1 cellular context compared by ENCODE assay signal in the genomic region with DNA sequence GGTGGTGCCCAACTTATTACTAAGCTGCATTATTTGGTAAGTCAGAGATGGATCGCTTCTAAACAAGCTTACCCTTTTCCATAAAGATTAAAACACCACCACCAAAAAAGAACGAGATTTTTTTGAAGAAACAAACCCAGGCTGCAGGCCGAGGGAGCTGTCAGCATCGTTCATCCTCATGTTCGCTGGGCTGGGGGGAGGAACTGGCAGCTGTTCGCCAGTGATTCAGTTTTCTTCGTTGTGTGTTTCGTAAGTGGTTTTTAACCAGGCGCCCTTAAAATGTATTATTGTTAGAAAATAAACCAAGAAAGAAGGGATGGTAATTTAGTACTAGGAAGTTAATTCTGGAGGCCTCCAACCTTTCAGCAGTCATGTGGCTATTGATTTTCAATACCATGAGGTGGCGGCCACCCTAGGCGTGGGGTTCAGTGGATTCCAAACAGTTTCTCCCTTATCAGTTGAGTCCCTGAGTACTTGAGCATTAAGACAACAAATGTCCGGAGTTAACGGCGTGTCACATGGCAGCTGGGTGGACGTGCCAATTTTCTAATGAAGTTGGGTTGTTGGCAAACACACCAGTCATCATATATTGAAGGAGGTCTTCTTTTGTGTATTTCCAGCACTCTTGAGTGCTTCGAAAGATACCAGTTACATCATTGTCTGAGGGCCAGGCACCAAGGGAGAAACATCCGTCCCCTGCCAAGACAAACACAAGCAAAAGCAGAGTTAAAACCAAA.
A peak's percentile ranks its signal among the peaks of the same experiment; 100 is the strongest.
TF ChIP-seq lines count a peak whose summit lies in the region.

No MANE protein-coding gene starts in this region.

TF ChIP-seq in HEK293, 187 proteins besides CTCF, POLR2A, EP300 and RAD21 (continued from another document and continues in another):
- TF ChIP-seq, protein P1, sequence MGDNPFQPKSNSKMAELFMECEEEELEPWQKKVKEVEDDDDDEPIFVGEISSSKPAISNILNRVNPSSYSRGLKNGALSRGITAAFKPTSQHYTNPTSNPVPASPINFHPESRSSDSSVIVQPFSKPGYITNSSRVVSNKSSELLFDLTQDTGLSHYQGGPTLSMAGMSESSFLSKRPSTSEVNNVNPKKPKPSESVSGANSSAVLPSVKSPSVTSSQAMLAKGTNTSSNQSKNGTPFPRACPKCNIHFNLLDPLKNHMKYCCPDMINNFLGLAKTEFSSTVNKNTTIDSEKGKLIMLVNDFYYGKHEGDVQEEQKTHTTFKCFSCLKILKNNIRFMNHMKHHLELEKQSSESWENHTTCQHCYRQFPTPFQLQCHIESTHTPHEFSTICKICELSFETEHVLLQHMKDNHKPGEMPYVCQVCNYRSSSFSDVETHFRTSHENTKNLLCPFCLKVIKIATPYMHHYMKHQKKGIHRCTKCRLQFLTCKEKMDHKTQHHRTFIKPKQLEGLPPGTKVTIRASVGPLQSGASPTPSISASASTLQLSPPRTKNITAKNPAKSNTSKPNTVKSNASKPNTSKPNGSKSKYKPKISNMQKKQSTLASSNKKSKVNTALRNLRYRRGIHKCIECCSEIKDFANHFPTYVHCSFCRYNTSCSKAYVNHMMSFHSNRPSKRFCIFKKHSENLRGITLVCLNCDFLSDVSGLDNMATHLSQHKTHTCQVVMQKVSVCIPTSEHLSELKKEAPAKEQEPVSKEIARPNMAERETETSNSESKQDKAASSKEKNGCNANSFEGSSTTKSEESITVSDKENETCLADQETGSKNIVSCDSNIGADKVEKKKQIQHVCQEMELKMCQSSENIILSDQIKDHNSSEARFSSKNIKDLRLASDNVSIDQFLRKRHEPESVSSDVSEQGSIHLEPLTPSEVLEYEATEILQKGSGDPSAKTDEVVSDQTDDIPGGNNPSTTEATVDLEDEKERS (tag by site-specific recombination; IDR thresholded peaks at IDR 0.05), result no peak
- TF ChIP-seq, protein P2, sequence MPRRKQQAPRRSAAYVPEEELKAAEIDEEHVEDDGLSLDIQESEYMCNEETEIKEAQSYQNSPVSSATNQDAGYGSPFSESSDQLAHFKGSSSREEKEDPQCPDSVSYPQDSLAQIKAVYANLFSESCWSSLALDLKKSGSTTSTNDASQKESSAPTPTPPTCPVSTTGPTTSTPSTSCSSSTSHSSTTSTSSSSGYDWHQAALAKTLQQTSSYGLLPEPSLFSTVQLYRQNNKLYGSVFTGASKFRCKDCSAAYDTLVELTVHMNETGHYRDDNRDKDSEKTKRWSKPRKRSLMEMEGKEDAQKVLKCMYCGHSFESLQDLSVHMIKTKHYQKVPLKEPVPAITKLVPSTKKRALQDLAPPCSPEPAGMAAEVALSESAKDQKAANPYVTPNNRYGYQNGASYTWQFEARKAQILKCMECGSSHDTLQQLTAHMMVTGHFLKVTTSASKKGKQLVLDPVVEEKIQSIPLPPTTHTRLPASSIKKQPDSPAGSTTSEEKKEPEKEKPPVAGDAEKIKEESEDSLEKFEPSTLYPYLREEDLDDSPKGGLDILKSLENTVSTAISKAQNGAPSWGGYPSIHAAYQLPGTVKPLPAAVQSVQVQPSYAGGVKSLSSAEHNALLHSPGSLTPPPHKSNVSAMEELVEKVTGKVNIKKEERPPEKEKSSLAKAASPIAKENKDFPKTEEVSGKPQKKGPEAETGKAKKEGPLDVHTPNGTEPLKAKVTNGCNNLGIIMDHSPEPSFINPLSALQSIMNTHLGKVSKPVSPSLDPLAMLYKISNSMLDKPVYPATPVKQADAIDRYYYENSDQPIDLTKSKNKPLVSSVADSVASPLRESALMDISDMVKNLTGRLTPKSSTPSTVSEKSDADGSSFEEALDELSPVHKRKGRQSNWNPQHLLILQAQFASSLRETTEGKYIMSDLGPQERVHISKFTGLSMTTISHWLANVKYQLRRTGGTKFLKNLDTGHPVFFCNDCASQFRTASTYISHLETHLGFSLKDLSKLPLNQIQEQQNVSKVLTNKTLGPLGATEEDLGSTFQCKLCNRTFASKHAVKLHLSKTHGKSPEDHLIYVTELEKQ (tag by site-specific recombination; IDR thresholded peaks at IDR 0.05; ENCODE audit: borderline replicate concordance), result no peak
- TF ChIP-seq ZNF629 (tag by site-specific recombination; IDR thresholded peaks at IDR 0.05) (peak; percentile 58; the same call in 1 of the 2 replicates), SP2 (tag by site-specific recombination; IDR thresholded peaks at IDR 0.05) (no peak), KLF1 (tag by site-specific recombination; IDR thresholded peaks at IDR 0.05) (no peak), GLI2 (tag by site-specific recombination; IDR thresholded peaks at IDR 0.05; ENCODE audit: borderline replicate concordance, low read depth) (no peak), ZNF585B (tag by site-specific recombination; IDR thresholded peaks at IDR 0.05) (no peak), ZNF140 (tag by site-specific recombination; IDR thresholded peaks at IDR 0.05) (no peak), ZNF837 (tag by site-specific recombination; IDR thresholded peaks at IDR 0.05) (no peak), ZNF335 (tag by site-specific recombination; conservative IDR thresholded peaks at IDR 0.05) (peak; percentile 42; the same call in 1 of the 2 replicates), KLF7 (tag by site-specific recombination; IDR thresholded peaks at IDR 0.05; ENCODE audit: borderline replicate concordance) (no peak), ZNF274 (IDR thresholded peaks at IDR 0.05; ENCODE audit: low read length) (no peak), ZNF274 (tag by site-specific recombination; IDR thresholded peaks at IDR 0.05; ENCODE audit: borderline replicate concordance) (no peak), ZNF302 (tag by site-specific recombination; IDR thresholded peaks at IDR 0.05; ENCODE audit: low read depth) (0 out of 2 replicates have a peak, but pooled peaks have one; percentile 24), ZNF530 (tag by site-specific recombination; IDR thresholded peaks at IDR 0.05; ENCODE audit: low read depth) (no peak), ZNF248 (tag by site-specific recombination; IDR thresholded peaks at IDR 0.05) (no peak), ZFP3 (tag by site-specific recombination; IDR thresholded peaks at IDR 0.05; ENCODE audit: low read depth) (no peak), MZF1 (tag by site-specific recombination; IDR thresholded peaks at IDR 0.05; ENCODE audit: borderline replicate concordance) (0 out of 2 replicates have a peak, but pooled peaks have one; percentile 47), IKZF3 (tag by site-specific recombination; IDR thresholded peaks at IDR 0.05) (no peak), ZNF514 (tag by site-specific recombination; IDR thresholded peaks at IDR 0.05) (no peak), ZBTB1 (tag by site-specific recombination; IDR thresholded peaks at IDR 0.05) (no peak), ZFP69B (tag by site-specific recombination; IDR thresholded peaks at IDR 0.05) (no peak), WT1 (tag by site-specific recombination; IDR thresholded peaks at IDR 0.05) (no peak), TCF7L2 (IDR thresholded peaks at IDR 0.05; ENCODE audit: borderline replicate concordance, low read depth, low read length) (no peak), ZNF791 (tag by site-specific recombination; IDR thresholded peaks at IDR 0.05) (no peak), ZNF202 (tag by site-specific recombination; IDR thresholded peaks at IDR 0.05; ENCODE audit: borderline replicate concordance) (no peak)
- TF ChIP-seq, protein P3, sequence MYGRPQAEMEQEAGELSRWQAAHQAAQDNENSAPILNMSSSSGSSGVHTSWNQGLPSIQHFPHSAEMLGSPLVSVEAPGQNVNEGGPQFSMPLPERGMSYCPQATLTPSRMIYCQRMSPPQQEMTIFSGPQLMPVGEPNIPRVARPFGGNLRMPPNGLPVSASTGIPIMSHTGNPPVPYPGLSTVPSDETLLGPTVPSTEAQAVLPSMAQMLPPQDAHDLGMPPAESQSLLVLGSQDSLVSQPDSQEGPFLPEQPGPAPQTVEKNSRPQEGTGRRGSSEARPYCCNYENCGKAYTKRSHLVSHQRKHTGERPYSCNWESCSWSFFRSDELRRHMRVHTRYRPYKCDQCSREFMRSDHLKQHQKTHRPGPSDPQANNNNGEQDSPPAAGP (tag by site-specific recombination; IDR thresholded peaks at IDR 0.05), result no peak
- TF ChIP-seq, protein P4, sequence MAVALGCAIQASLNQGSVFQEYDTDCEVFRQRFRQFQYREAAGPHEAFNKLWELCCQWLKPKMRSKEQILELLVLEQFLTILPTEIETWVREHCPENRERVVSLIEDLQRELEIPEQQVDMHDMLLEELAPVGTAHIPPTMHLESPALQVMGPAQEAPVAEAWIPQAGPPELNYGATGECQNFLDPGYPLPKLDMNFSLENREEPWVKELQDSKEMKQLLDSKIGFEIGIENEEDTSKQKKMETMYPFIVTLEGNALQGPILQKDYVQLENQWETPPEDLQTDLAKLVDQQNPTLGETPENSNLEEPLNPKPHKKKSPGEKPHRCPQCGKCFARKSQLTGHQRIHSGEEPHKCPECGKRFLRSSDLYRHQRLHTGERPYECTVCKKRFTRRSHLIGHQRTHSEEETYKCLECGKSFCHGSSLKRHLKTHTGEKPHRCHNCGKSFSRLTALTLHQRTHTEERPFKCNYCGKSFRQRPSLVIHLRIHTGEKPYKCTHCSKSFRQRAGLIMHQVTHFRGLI (tag by site-specific recombination; IDR thresholded peaks at IDR 0.05), result no peak
- TF ChIP-seq, protein P5, sequence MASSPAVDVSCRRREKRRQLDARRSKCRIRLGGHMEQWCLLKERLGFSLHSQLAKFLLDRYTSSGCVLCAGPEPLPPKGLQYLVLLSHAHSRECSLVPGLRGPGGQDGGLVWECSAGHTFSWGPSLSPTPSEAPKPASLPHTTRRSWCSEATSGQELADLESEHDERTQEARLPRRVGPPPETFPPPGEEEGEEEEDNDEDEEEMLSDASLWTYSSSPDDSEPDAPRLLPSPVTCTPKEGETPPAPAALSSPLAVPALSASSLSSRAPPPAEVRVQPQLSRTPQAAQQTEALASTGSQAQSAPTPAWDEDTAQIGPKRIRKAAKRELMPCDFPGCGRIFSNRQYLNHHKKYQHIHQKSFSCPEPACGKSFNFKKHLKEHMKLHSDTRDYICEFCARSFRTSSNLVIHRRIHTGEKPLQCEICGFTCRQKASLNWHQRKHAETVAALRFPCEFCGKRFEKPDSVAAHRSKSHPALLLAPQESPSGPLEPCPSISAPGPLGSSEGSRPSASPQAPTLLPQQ (tag by site-specific recombination; IDR thresholded peaks at IDR 0.05), result peak; percentile 70
- TF ChIP-seq, protein P6, sequence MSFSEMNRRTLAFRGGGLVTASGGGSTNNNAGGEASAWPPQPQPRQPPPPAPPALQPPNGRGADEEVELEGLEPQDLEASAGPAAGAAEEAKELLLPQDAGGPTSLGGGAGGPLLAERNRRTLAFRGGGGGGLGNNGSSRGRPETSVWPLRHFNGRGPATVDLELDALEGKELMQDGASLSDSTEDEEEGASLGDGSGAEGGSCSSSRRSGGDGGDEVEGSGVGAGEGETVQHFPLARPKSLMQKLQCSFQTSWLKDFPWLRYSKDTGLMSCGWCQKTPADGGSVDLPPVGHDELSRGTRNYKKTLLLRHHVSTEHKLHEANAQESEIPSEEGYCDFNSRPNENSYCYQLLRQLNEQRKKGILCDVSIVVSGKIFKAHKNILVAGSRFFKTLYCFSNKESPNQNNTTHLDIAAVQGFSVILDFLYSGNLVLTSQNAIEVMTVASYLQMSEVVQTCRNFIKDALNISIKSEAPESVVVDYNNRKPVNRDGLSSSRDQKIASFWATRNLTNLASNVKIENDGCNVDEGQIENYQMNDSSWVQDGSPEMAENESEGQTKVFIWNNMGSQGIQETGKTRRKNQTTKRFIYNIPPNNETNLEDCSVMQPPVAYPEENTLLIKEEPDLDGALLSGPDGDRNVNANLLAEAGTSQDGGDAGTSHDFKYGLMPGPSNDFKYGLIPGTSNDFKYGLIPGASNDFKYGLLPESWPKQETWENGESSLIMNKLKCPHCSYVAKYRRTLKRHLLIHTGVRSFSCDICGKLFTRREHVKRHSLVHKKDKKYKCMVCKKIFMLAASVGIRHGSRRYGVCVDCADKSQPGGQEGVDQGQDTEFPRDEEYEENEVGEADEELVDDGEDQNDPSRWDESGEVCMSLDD (tag by site-specific recombination; IDR thresholded peaks at IDR 0.05), result no peak
- TF ChIP-seq, protein P7, sequence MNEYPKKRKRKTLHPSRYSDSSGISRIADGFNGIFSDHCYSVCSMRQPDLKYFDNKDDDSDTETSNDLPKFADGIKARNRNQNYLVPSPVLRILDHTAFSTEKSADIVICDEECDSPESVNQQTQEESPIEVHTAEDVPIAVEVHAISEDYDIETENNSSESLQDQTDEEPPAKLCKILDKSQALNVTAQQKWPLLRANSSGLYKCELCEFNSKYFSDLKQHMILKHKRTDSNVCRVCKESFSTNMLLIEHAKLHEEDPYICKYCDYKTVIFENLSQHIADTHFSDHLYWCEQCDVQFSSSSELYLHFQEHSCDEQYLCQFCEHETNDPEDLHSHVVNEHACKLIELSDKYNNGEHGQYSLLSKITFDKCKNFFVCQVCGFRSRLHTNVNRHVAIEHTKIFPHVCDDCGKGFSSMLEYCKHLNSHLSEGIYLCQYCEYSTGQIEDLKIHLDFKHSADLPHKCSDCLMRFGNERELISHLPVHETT (tag by site-specific recombination; IDR thresholded peaks at IDR 0.05), result no peak
- TF ChIP-seq, protein P8, sequence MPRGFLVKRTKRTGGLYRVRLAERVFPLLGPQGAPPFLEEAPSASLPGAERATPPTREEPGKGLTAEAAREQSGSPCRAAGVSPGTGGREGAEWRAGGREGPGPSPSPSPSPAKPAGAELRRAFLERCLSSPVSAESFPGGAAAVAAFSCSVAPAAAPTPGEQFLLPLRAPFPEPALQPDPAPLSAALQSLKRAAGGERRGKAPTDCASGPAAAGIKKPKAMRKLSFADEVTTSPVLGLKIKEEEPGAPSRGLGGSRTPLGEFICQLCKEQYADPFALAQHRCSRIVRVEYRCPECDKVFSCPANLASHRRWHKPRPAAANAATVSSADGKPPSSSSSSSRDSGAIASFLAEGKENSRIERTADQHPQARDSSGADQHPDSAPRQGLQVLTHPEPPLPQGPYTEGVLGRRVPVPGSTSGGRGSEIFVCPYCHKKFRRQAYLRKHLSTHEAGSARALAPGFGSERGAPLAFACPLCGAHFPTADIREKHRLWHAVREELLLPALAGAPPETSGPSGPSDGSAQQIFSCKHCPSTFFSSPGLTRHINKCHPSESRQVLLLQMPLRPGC (tag by site-specific recombination; IDR thresholded peaks at IDR 0.05), result no peak
- TF ChIP-seq, protein P9, sequence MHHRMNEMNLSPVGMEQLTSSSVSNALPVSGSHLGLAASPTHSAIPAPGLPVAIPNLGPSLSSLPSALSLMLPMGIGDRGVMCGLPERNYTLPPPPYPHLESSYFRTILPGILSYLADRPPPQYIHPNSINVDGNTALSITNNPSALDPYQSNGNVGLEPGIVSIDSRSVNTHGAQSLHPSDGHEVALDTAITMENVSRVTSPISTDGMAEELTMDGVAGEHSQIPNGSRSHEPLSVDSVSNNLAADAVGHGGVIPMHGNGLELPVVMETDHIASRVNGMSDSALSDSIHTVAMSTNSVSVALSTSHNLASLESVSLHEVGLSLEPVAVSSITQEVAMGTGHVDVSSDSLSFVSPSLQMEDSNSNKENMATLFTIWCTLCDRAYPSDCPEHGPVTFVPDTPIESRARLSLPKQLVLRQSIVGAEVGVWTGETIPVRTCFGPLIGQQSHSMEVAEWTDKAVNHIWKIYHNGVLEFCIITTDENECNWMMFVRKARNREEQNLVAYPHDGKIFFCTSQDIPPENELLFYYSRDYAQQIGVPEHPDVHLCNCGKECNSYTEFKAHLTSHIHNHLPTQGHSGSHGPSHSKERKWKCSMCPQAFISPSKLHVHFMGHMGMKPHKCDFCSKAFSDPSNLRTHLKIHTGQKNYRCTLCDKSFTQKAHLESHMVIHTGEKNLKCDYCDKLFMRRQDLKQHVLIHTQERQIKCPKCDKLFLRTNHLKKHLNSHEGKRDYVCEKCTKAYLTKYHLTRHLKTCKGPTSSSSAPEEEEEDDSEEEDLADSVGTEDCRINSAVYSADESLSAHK (tag by site-specific recombination; IDR thresholded peaks at IDR 0.05), result no peak
